In the genomic region with DNA sequence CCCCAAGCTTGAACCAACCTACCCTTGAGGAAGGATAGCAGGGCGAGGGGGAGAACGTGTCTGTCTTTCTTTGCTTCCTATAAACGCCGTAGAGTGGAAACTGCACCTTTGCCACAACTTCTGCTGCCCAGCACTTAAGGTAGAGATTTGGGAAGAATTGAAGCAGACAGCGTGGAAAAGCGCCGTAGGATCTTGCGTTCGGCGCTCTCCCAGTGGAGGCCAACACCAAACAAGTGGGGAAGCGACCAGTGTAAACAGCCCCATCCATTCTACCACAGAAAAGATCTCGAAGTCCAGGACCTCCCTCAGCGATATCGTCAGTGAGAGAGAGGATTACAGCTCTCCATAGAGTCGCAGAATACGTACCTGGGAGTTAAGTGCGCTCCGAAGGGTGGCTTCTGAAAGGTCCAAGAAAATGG, we compare ENCODE assay signal across 24 cellular contexts. TPM values are rescaled to one million over a fixed set of nuclear protein-coding genes. Genes with fewer than 3 reads are reported as not detected.
"Had no signal": no experiment of that assay in that cellular context is flagged by ENCODE, and none has a peak within 500 bp of the region (broad histone marks: within the 10 kb centered on the region; RNA-seq: fewer than 3 reads in every experiment).

No MANE protein-coding gene starts in this region.

- H3K9me3 ChIP-seq: breast epithelium, mucosa of descending colon, tibial artery, uterus had no signal

- H3K27ac Mint-ChIP-seq: dendritic cell treated with granulocyte-macrophage colony-stimulating factor and Interleukin-4, amounts not matched to agents 40 ng/mL and 50 ng/mL, for 4 days; memory B cell had no signal

- ATAC-seq: activated naive CD8-positive, alpha-beta T cell treated with anti-CD3 and anti-CD28 coated beads, Interleukin-2, amount 50 U/mL, for 24 hours; activated T-cell treated with anti-CD3 and anti-CD28 coated beads, Interleukin-2, amount 50 U/mL, for 72 hours; left ventricle myocardium superior; naive thymus-derived CD4-positive, alpha-beta T cell; right cardiac atrium had no signal

- DNase-seq: activated CD4-positive, alpha-beta T cell treated with anti-CD3 and anti-CD28 coated beads for 48 hours; activated CD8-positive, alpha-beta memory T cell treated with anti-CD3 and anti-CD28 coated beads, Interleukin-2, amount 50 U/mL, for 48 hours; activated gamma-delta T cell treated with Interleukin-2 at 50 U/mL for 16 hours; activated naive CD8-positive, alpha-beta T cell treated with anti-CD3 and anti-CD28 coated beads, Interleukin-2, amount 50 U/mL, for 24 hours; activated T-cell treated with anti-CD3 and anti-CD28 coated beads, Interleukin-2, amount 50 U/mL, for 72 hours; aorta; effector memory CD4-positive, alpha-beta T cell; left ventricle myocardium superior; mucosa of descending colon; naive thymus-derived CD4-positive, alpha-beta T cell; occipital lobe; right cardiac atrium; small intestine; stimulated activated CD4-positive, alpha-beta T cell treated with anti-CD3 and anti-CD28 coated beads, Interleukin-4, amount 100 ng/mL, for 24 hours; tibial artery; uterus had no signal

- H3K4me3 ChIP-seq: breast epithelium, hepatocyte, mucosa of descending colon, tibial artery, uterus had no signal

- H3K27ac ChIP-seq: breast epithelium, hepatocyte, tibial artery, uterus had no signal

- H2AFZ ChIP-seq: hepatocyte had no signal

- H3K9me3 Mint-ChIP-seq: activated T-cell treated with anti-CD3 and anti-CD28 coated beads, Interleukin-2, amount 50 U/mL, for 72 hours; dendritic cell treated with granulocyte-macrophage colony-stimulating factor and Interleukin-4, amounts not matched to agents 40 ng/mL and 50 ng/mL, for 4 days; memory B cell had no signal

- H3K4me2 ChIP-seq: hepatocyte had no signal

- H3K36me3 ChIP-seq: breast epithelium, tibial artery, uterus had no signal

- H3K79me2 ChIP-seq: hepatocyte had no signal

- H3K4me3 Mint-ChIP-seq: activated naive CD8-positive, alpha-beta T cell treated with anti-CD3 and anti-CD28 coated beads, Interleukin-2, amount 50 U/mL, for 24 hours; dendritic cell treated with granulocyte-macrophage colony-stimulating factor and Interleukin-4, amounts not matched to agents 40 ng/mL and 50 ng/mL, for 4 days; memory B cell had no signal

RNA-seq across cellular contexts. Expression of gene NKX6-1, which starts 3.9 kb away (rescaled TPM):
- total RNA-seq: activated T-cell treated with anti-CD3 and anti-CD28 coated beads, Interleukin-2, amount 50 U/mL, for 72 hours; epithelial cell of proximal tubule; hepatocyte; kidney epithelial cell; left ventricle myocardium superior; mucosa of descending colon; naive thymus-derived CD4-positive, alpha-beta T cell; occipital lobe; right cardiac atrium; subcutaneous adipose tissue; T-helper 1 cell treated with Interleukin-12 subunit alpha and Interleukin-12 subunit beta and Interleukin-4 antibody, amounts not matched to agents 30 ng/mL and 1 ng/mL, for 36 hours; uterus had no signal
- polyA plus RNA-seq: hepatocyte; naive thymus-derived CD4-positive, alpha-beta T cell; right cardiac atrium; small intestine had no signal
